In the genomic region with DNA sequence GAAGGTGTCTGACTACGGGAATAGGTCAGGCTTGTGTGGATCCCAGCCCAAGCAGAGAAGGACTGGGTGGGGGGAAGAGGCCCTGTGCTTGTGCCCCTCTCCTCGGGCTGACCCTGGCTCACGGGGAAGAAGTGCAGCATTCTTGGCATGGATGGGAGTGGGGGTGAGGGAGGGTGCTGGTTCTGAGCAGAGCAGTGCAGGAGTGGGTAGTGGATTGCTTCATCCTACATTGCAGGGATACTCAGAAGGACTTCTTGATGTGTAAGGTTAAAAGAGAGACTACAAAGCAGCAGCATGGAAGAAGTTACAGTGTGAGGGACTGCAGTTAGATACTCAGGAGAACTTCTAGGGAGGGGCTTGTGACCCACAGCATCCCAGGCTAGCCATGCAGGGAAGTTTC, we compare ENCODE assay signal across 1 cellular context.
TF ChIP-seq lines count a peak whose summit lies in the region.

No MANE protein-coding gene starts in this region.

TF ChIP-seq in H1, 55 proteins besides CTCF, POLR2A, EP300 and RAD21:
- TF ChIP-seq MAFK (IDR thresholded peaks at IDR 0.05; ENCODE audit: low read depth, low read length) (no peak), ZNF274 (IDR thresholded peaks at IDR 0.05; ENCODE audit: borderline replicate concordance, extremely low read depth, low read length) (no peak), PHF8 (conservative IDR thresholded peaks at IDR 0.05; ENCODE audit: low read depth, low read length) (no peak), CEBPB (IDR thresholded peaks at IDR 0.05; ENCODE audit: low read depth, low read length) (no peak), FOSL1 (IDR thresholded peaks at IDR 0.05; ENCODE audit: insufficient read depth, low read depth, low read length) (no peak), RXRA (IDR thresholded peaks at IDR 0.05; ENCODE audit: insufficient read depth, low read depth, low read length) (no peak), SUZ12 (IDR thresholded peaks at IDR 0.05; ENCODE audit: low read length) (no peak), TEAD4 (IDR thresholded peaks at IDR 0.05; ENCODE audit: low read depth, low read length) (no peak), POU5F1 (IDR thresholded peaks at IDR 0.05; ENCODE audit: low read depth, low read length) (no peak), JUN (IDR thresholded peaks at IDR 0.05; ENCODE audit: low read depth, low read length) (no peak)
- TF ChIP-seq, protein P1, sequence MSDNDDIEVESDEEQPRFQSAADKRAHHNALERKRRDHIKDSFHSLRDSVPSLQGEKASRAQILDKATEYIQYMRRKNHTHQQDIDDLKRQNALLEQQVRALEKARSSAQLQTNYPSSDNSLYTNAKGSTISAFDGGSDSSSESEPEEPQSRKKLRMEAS (IDR thresholded peaks at IDR 0.05) = no peak
TF ChIP-seq in H1: peak in this region for 0.
